32 cellular contexts compared by ENCODE assay signal in genomic region chr10:63735305-63735704, GRCh38.
"Had no signal": no experiment of that assay in that cellular context is flagged by ENCODE, and none has a peak within 500 bp of the region (broad histone marks: within the 10 kb centered on the region; RNA-seq: fewer than 3 reads in every experiment).

No MANE protein-coding gene starts in this region.

- H3K4me1 ChIP-seq: adrenal gland, ascending aorta, colonic mucosa had no signal

- H3K4me3 ChIP-seq: adrenal gland, ascending aorta, cardiac muscle cell, colonic mucosa had no signal

- H3K36me3 ChIP-seq: adrenal gland, ascending aorta, cardiac muscle cell, colonic mucosa had no signal

- H3K27me3 ChIP-seq: adrenal gland, ascending aorta, cardiac muscle cell, colonic mucosa had no signal

- DNase-seq: activated B cell treated with CpG ODN at 0.5 μM for 24 hours; activated CD4-positive, alpha-beta memory T cell treated with anti-CD3 and anti-CD28 coated beads for 36 hours; activated CD4-positive, alpha-beta T cell treated with anti-CD3 and anti-CD28 coated beads for 4 hours; activated CD4-positive, alpha-beta T cell treated with anti-CD3 and anti-CD28 coated beads, Interleukin-2, amount 10 ng/mL, durations not matched to agents 24 days and 14 days; activated CD4-positive, alpha-beta T cell treated with anti-CD3 and anti-CD28 coated beads, Interleukin-2, amount 50 U/mL, for 1 hour; activated CD4-positive, alpha-beta T cell treated with anti-CD3 and anti-CD28 coated beads, Interleukin-2, amount 50 U/mL, for 4 hours; activated CD4-positive, CD25-positive, alpha-beta regulatory T cell treated with anti-CD3 and anti-CD28 coated beads, Interleukin-2, amount 50 U/mL, for 72 hours; activated CD8-positive, alpha-beta memory T cell treated with anti-CD3 and anti-CD28 coated beads, Interleukin-2, amount 50 U/mL, for 4 hours; activated CD8-positive, alpha-beta T cell treated with anti-CD3 and anti-CD28 coated beads for 36 hours; activated effector memory CD4-positive, alpha-beta T cell treated with anti-CD3 and anti-CD28 coated beads, Interleukin-2, amount 50 U/mL, for 16 hours; activated gamma-delta T cell treated with Interleukin-2 at 50 U/mL for 16 hours; activated naive CD4-positive, alpha-beta T cell; activated naive CD4-positive, alpha-beta T cell treated with anti-CD3 and anti-CD28 coated beads for 36 hours; activated naive CD4-positive, alpha-beta T cell treated with anti-CD3 and anti-CD28 coated beads, Interleukin-2, amount 50 U/mL, for 16 hours; activated naive CD8-positive, alpha-beta T cell treated with anti-CD3 and anti-CD28 coated beads for 36 hours; activated T-cell treated with anti-CD3 and anti-CD28 coated beads for 4 hours; activated T-cell treated with anti-CD3 and anti-CD28 coated beads, Interleukin-2, amount 50 U/mL, for 1 hour; activated T-cell treated with anti-CD3 and anti-CD28 coated beads, Interleukin-2, amount 50 U/mL, for 4 hours; activated T-cell treated with anti-CD3 and anti-CD28 coated beads, Interleukin-2, amount 50 U/mL, for 72 hours; adrenal gland; amniotic stem cell; anterior cingulate cortex; caudate nucleus; cerebellar nuclear complex; colonic mucosa; T-helper 2 cell; T-helper 9 cell had no signal

- ATAC-seq: activated CD8-positive, alpha-beta T cell treated with anti-CD3 and anti-CD28 coated beads for 36 hours; activated naive CD4-positive, alpha-beta T cell treated with anti-CD3 and anti-CD28 coated beads, Interleukin-2, amount 50 U/mL, for 72 hours; activated T-cell treated with anti-CD3 and anti-CD28 coated beads, Interleukin-2, amount 50 U/mL, for 4 hours; activated T-cell treated with anti-CD3 and anti-CD28 coated beads, Interleukin-2, amount 50 U/mL, for 72 hours; activated T-helper 17 cell treated with anti-CD3 and anti-CD28 coated beads, Interleukin-2, amount 50 U/mL, for 72 hours had no signal

- H3K9me3 ChIP-seq: adrenal gland, ascending aorta, colonic mucosa had no signal

- H3K27ac ChIP-seq: adrenal gland, ascending aorta, cardiac muscle cell, colonic mucosa, VCaP had no signal
